In the genomic region with DNA sequence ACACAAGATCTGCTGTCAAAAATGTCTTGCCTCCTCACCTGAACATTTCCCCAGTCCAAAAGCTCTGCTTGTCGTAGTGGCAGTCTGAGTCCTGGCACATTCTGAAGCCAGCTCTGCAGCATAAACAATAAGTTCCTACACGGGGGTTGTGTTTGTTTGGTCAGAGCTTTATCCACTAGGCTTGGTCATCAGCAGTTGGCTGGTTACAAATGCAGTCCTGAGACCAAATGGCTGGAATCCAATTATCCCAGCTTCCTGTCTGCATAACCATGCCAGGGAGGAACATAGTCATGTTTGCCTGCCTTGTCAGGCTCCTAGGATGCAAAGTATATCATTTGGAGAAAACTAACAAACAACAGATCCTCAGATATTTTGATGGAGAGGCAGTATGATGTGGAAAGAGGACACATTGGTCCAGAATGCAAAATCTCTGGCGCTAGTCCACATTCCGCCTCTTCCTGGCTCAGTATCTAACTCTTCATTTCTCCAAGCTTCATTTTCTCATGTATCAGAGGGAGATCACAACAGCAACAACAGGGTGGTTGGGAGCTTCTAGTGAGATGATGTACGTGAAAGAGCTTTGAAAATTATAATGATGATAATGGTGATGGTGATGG, we compare ENCODE assay signal across 12 cellular contexts.
A peak's percentile ranks its signal among the peaks of the same experiment; 100 is the strongest.
DNase-seq lines count a peak whose midpoint lies in the region; ATAC-seq and TF ChIP-seq lines count a peak whose summit lies in the region.
"Had no signal": no experiment of that assay in that cellular context is flagged by ENCODE, and none has a peak within 500 bp of the region (broad histone marks: within the 10 kb centered on the region; RNA-seq: fewer than 3 reads in every experiment).

No MANE protein-coding gene starts in this region.

- peak overlapping the region; percentile 76 to 91 for H3K27ac ChIP-seq in right atrium auricular region
- no peak overlapping the region for H3K27ac ChIP-seq in colonic mucosa
- H3K27ac ChIP-seq: ovary had no signal

- H3K4me1 ChIP-seq in right atrium auricular region (peaks cover 0 to 34% of the 10 kb centered on the region in 2 donors), colonic mucosa (no peaks in the 10 kb centered on the region)

- no peak for ATAC-seq in HG03439 (IDR thresholded peaks at IDR 0.05; ENCODE audit: unreplicated experiment)

- no peak overlapping the region for H3K4me3 Mint-ChIP-seq in HFFc6
- H3K4me3 Mint-ChIP-seq: activated T-cell treated with anti-CD3 and anti-CD28 coated beads, Interleukin-2, amount 50 U/mL, for 24 hours had no signal

- H3K4me3 ChIP-seq in right atrium auricular region (no peak overlapping the region), skeletal muscle cell (ENCODE audit: low read depth, low read length) (no peak overlapping the region), colonic mucosa (no peak overlapping the region)
- H3K4me3 ChIP-seq: esophagus squamous epithelium, ovary had no signal

- H3K27me3 ChIP-seq in right atrium auricular region (no peaks in the 10 kb centered on the region), colonic mucosa (no peaks in the 10 kb centered on the region)
- H3K27me3 ChIP-seq: esophagus squamous epithelium, ovary had no signal

- peaks cover 2% of the 10 kb centered on the region for H3K27me3 Mint-ChIP-seq in HFFc6 (ENCODE audit: insufficient read depth)

- peaks cover 26% of the 10 kb centered on the region for H3K4me1 Mint-ChIP-seq in HFFc6 (ENCODE audit: low read depth)

- no peaks in the 10 kb centered on the region for H3K9me3 ChIP-seq in right atrium auricular region
- H3K9me3 ChIP-seq in colonic mucosa: no peaks in the 10 kb centered on the region
- H3K9me3 ChIP-seq: esophagus squamous epithelium, ovary had no signal

- H3K36me3 ChIP-seq in right atrium auricular region (no peaks in the 10 kb centered on the region), colonic mucosa (no peaks in the 10 kb centered on the region)
- H3K36me3 ChIP-seq: esophagus squamous epithelium, ovary had no signal

- H3K27ac Mint-ChIP-seq in HFFc6: no peak overlapping the region
- H3K27ac Mint-ChIP-seq: activated T-cell treated with anti-CD3 and anti-CD28 coated beads, Interleukin-2, amount 50 U/mL, for 24 hours had no signal

- no peak overlapping the region for H3K9ac ChIP-seq in colonic mucosa (ENCODE audit: low read depth in 2 of 2, low read length in 2 of 2)

- H3K36me3 Mint-ChIP-seq in HFFc6 (ENCODE audit: low read depth): no peaks in the 10 kb centered on the region

- intact Hi-C loops in colonic mucosa (cut with DNase I): no loop called here

- DNase-seq in HFFc6 (peak; percentile 55), astrocyte of the hippocampus (ENCODE audit: low read depth, low spot score) (peak; percentile 89), right atrium auricular region (ENCODE audit: low spot score) (peak; percentile 80), skeletal muscle cell (ENCODE audit: low read depth) (peak; percentile 31), GM10266 (ENCODE audit: extremely low spot score) (no peak), colonic mucosa (no peak), SW480 (ENCODE audit: low spot score) (no peak)
- DNase-seq: activated T-cell treated with anti-CD3 and anti-CD28 coated beads, Interleukin-2, amount 50 U/mL, for 24 hours; esophagus squamous epithelium; NCI-H1436 treated with DMSO at 0.1 percent for 48 hours; ovary had no signal

- no peak for TF ChIP-seq CTCF in HFFc6 (IDR thresholded peaks at IDR 0.05)
- TF ChIP-seq CTCF in right atrium auricular region (IDR thresholded peaks at IDR 0.05): no peak
- no peak for TF ChIP-seq CTCF in GM10266 (IDR thresholded peaks at IDR 0.05; ENCODE audit: control insufficient read depth, insufficient read depth, low read depth, missing control alignments)
- TF ChIP-seq CTCF in colonic mucosa (IDR thresholded peaks at IDR 0.05): no peak

- no peaks in the 10 kb centered on the region for H3K9me3 Mint-ChIP-seq in HFFc6
- H3K9me3 Mint-ChIP-seq: activated T-cell treated with anti-CD3 and anti-CD28 coated beads, Interleukin-2, amount 50 U/mL, for 24 hours had no signal

Comparison
In these comparisons a context has a peak if more than half of its experiments do, and no peak if none do; other contexts are left out.
1. DNase-seq: peak in HFFc6 (single experiment), astrocyte of the hippocampus (single experiment), right atrium auricular region (single experiment) and skeletal muscle cell (single experiment); none in GM10266 (single experiment), colonic mucosa (single experiment) and SW480 (single experiment).